In genomic region chr20:44841955-44842354, GRCh38 we compare ENCODE assay signal across 29 cellular contexts. TPM values are rescaled to one million over a fixed set of nuclear protein-coding genes. Genes with fewer than 3 reads are reported as not detected.
"Had no signal": no experiment of that assay in that cellular context is flagged by ENCODE, and none has a peak within 500 bp of the region (broad histone marks: within the 10 kb centered on the region; RNA-seq: fewer than 3 reads in every experiment).

No MANE protein-coding gene starts in this region.

- H3K9ac ChIP-seq: neural progenitor cell had no signal

- H3K27ac ChIP-seq: neural progenitor cell, pancreas, psoas muscle, skin epidermis, spleen, suprapubic skin, testis, tibial artery, transverse colon, upper lobe of right lung, uterus had no signal

- FAIRE-seq: pancreas had no signal

- H3K9me3 ChIP-seq: pancreas, psoas muscle, suprapubic skin, testis, upper lobe of right lung, uterus had no signal

- H3K4me1 Mint-ChIP-seq: naive thymus-derived CD4-positive, alpha-beta T cell; natural killer cell; neural progenitor cell; stimulated activated memory B cell treated with anti-CD40 and anti-IgM and Interleukin-4, amounts not matched to agents 10 μg/mL and 1 μg/mL and 100 μg/mL, for 72 hours; stimulated activated naive CD8-positive, alpha-beta T cell treated with anti-CD3 and anti-CD28 coated beads, Interleukin-15, amount 100 ng/mL, for 72 hours had no signal

- H3K4me1 ChIP-seq: neural progenitor cell, pancreas, psoas muscle, spleen, suprapubic skin, testis, tibial artery, transverse colon, upper lobe of right lung, uterus had no signal

- H3K36me3 ChIP-seq: neural progenitor cell, pancreas, spleen, suprapubic skin, tibial artery, transverse colon, upper lobe of right lung, uterus had no signal

- H2AFZ ChIP-seq: neural progenitor cell had no signal

- H3K4me3 Mint-ChIP-seq: naive thymus-derived CD4-positive, alpha-beta T cell; natural killer cell; nephron; neural progenitor cell; stimulated activated memory B cell treated with anti-CD40 and anti-IgM and Interleukin-4, amounts not matched to agents 10 μg/mL and 1 μg/mL and 100 μg/mL, for 72 hours; stimulated activated naive CD8-positive, alpha-beta T cell treated with anti-CD3 and anti-CD28 coated beads, Interleukin-15, amount 100 ng/mL, for 72 hours; type B pancreatic cell had no signal

- H3K4me3 ChIP-seq: neural progenitor cell, pancreas, psoas muscle, skin epidermis, smooth muscle cell, spleen, suprapubic skin, testis, tibial artery, transverse colon, upper lobe of right lung, uterus had no signal

- H3K27ac Mint-ChIP-seq: naive thymus-derived CD4-positive, alpha-beta T cell; natural killer cell; nephron; neural progenitor cell; stimulated activated memory B cell treated with anti-CD40 and anti-IgM and Interleukin-4, amounts not matched to agents 10 μg/mL and 1 μg/mL and 100 μg/mL, for 72 hours; stimulated activated naive CD8-positive, alpha-beta T cell treated with anti-CD3 and anti-CD28 coated beads, Interleukin-15, amount 100 ng/mL, for 72 hours; type B pancreatic cell had no signal

- H3K9me3 Mint-ChIP-seq: natural killer cell, type B pancreatic cell had no signal

- H3K4me2 ChIP-seq: neural progenitor cell, smooth muscle cell had no signal

- H3K36me3 Mint-ChIP-seq: natural killer cell, neural progenitor cell, type B pancreatic cell had no signal

- ATAC-seq: naive thymus-derived CD4-positive, alpha-beta T cell; natural killer cell; pancreas; psoas muscle; right cardiac atrium; sciatic nerve; stimulated activated memory B cell treated with anti-CD40 and anti-IgM and Interleukin-4, amounts not matched to agents 10 μg/mL and 1 μg/mL and 100 μg/mL, for 72 hours; stimulated activated naive CD8-positive, alpha-beta T cell treated with anti-CD3 and anti-CD28 coated beads, Interleukin-15, amount 100 ng/mL, for 72 hours; stimulated activated naive CD8-positive, alpha-beta T cell treated with anti-CD3 and anti-CD28 coated beads, Interleukin-15, Interleukin-2, amounts not matched to agents 100 U/mL and 50 U/mL, for 24 hours; upper lobe of right lung had no signal

- H3K27me3 ChIP-seq: neural progenitor cell, pancreas, testis had no signal

- DNase-seq: naive thymus-derived CD4-positive, alpha-beta T cell; natural killer cell; occipital lobe; pancreas; psoas muscle; right cardiac atrium; spleen; stimulated activated CD4-positive, alpha-beta T cell treated with anti-CD3 and anti-CD28 coated beads, Interleukin-12 subunit alpha, Interleukin-12 subunit beta, amount 100 ng/mL, for 4 hours; stimulated activated CD4-positive, alpha-beta T cell treated with anti-CD3 and anti-CD28 coated beads, Interleukin-1b, Interleukin-23, amount 100 ng/mL, for 48 hours; stimulated activated CD4-positive, alpha-beta T cell treated with anti-CD3 and anti-CD28 coated beads, Interleukin-4, amount 100 ng/mL, for 1 hour; stimulated activated CD4-positive, alpha-beta T cell treated with anti-CD3 and anti-CD28 coated beads, Interleukin-4, amount 100 ng/mL, for 4 hours; stimulated activated CD8-positive, alpha-beta memory T cell treated with anti-CD3 and anti-CD28 coated beads, Interleukin-4, amount 100 ng/mL, for 48 hours; stimulated activated naive CD4-positive, alpha-beta T cell; stimulated activated naive CD8-positive, alpha-beta T cell treated with anti-CD3 and anti-CD28 coated beads, Interleukin-15, amount 100 ng/mL, for 72 hours; stimulated activated naive CD8-positive, alpha-beta T cell treated with anti-CD3 and anti-CD28 coated beads, Interleukin-15, Interleukin-2, amounts not matched to agents 100 U/mL and 50 U/mL, for 24 hours; substantia nigra; testis; tibial artery; transverse colon; upper lobe of right lung; uterus had no signal

RNA-seq across cellular contexts. Expression of gene RIMS4, which starts 31.6 kb away (rescaled TPM):
- total RNA-seq: naive thymus-derived CD4-positive, alpha-beta T cell; natural killer cell; smooth muscle cell; spleen had no signal
- polyA plus RNA-seq: naive thymus-derived CD4-positive, alpha-beta T cell; smooth muscle cell had no signal
